In the genomic region with DNA sequence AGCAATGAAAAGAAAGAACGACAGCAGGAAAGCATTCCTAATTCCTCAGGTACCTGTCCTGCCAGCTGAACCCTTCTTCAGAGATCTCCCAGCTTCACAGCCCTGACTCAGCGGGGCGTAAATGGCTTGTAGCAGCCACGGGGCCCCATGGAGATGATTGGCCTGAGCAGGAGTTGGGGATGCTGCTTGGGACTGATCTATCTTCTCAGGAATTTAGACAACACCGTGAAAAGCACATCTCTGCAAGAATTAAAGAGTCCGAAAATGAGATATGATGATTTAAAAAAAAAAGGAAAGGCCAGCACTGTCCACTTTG, we compare ENCODE assay signal across 17 cellular contexts. TPM values are rescaled to one million over a fixed set of nuclear protein-coding genes. Genes with fewer than 3 reads are reported as not detected.
DNase-seq lines count a peak whose midpoint lies in the region; ATAC-seq and TF ChIP-seq lines count a peak whose summit lies in the region.
"Had no signal": no experiment of that assay in that cellular context is flagged by ENCODE, and none has a peak within 500 bp of the region (broad histone marks: within the 10 kb centered on the region; RNA-seq: fewer than 3 reads in every experiment).

No MANE protein-coding gene starts in this region.

- intact Hi-C loops in Right ventricle myocardium superior (cut with DNase I), result no loop called here

- POLR2A ChIA-PET in WTC11 (lab: Charles Lee), result no interaction called here

- H3K27ac Mint-ChIP-seq in WTC11 (peak overlapping the region; percentile 47; the same call in 1 of the 2 replicates), neural progenitor cell (no peak overlapping the region)
- H3K27ac Mint-ChIP-seq: CD8-positive, alpha-beta T cell had no signal

- peaks cover 34% of the 10 kb centered on the region for H3K4me1 Mint-ChIP-seq in WTC11
- H3K4me1 Mint-ChIP-seq in neural progenitor cell, result peaks cover 14% of the 10 kb centered on the region

- H3K4me1 ChIP-seq in cardiac muscle cell (ENCODE audit: low read depth) (peaks cover 38% of the 10 kb centered on the region), parathyroid adenoma (peaks cover 8% of the 10 kb centered on the region), neural progenitor cell (no peaks in the 10 kb centered on the region)

- H3K36me3 ChIP-seq in cardiac muscle cell (no peaks in the 10 kb centered on the region), parathyroid adenoma (ENCODE audit: control insufficient read depth, insufficient read depth, low read length) (no peaks in the 10 kb centered on the region), neural progenitor cell (no peaks in the 10 kb centered on the region)

- peak overlapping the region; percentile 25 for H3K4me2 ChIP-seq in parathyroid adenoma (ENCODE audit: low read length)
- no peak overlapping the region for H3K4me2 ChIP-seq in neural progenitor cell

- no peak for ATAC-seq in Right ventricle myocardium superior (ENCODE audit: poor library complexity)
- ATAC-seq in WTC11, result peak; percentile 43
- ATAC-seq in HG03520 (IDR thresholded peaks at IDR 0.05; ENCODE audit: unreplicated experiment), result no peak
- ATAC-seq in GM18498 (IDR thresholded peaks at IDR 0.05; ENCODE audit: unreplicated experiment), result no peak
- ATAC-seq: CD8-positive, alpha-beta T cell; PC-3 had no signal

- H3K36me3 Mint-ChIP-seq in WTC11 (0 out of 2 replicates have a peak, but pooled peaks cover 3% of the 10 kb centered on the region), neural progenitor cell (no peaks in the 10 kb centered on the region)
- H3K36me3 Mint-ChIP-seq: CD8-positive, alpha-beta T cell had no signal

- no peak for TF ChIP-seq CTCF in cardiac muscle cell (IDR thresholded peaks at IDR 0.05; ENCODE audit: low read depth, low read length)
- TF ChIP-seq CTCF in WTC11 (IDR thresholded peaks at IDR 0.05), result no peak
- no peak for TF ChIP-seq CTCF in parathyroid adenoma (IDR thresholded peaks at IDR 0.05)
- no peak for TF ChIP-seq CTCF in neural progenitor cell (IDR thresholded peaks at IDR 0.05)

- H3K27me3 ChIP-seq in cardiac muscle cell, result no peaks in the 10 kb centered on the region
- H3K27me3 ChIP-seq in parathyroid adenoma (ENCODE audit: control insufficient read depth, insufficient read depth, low read length), result no peaks in the 10 kb centered on the region
- H3K27me3 ChIP-seq in neural progenitor cell, result no peaks in the 10 kb centered on the region

- H3K4me3 Mint-ChIP-seq in WTC11, result no peak overlapping the region
- H3K4me3 Mint-ChIP-seq in neural progenitor cell, result no peak overlapping the region
- H3K4me3 Mint-ChIP-seq: CD8-positive, alpha-beta T cell had no signal

- H3K27me3 Mint-ChIP-seq in WTC11 (ENCODE audit: low read depth) (no peaks in the 10 kb centered on the region; the same call in 1 of the 2 replicates), neural progenitor cell (ENCODE audit: insufficient read depth, low read depth) (peaks cover 12% of the 10 kb centered on the region)

- H4K20me1 ChIP-seq in neural progenitor cell (ENCODE audit: low read depth), result no peaks in the 10 kb centered on the region

- H3K9me3 ChIP-seq in cardiac muscle cell (ENCODE audit: low read depth) (no peaks in the 10 kb centered on the region), parathyroid adenoma (ENCODE audit: control insufficient read depth, low read length) (no peaks in the 10 kb centered on the region), neural progenitor cell (ENCODE audit: low read depth) (no peaks in the 10 kb centered on the region)

- no peaks in the 10 kb centered on the region for H3F3A ChIP-seq in neural progenitor cell (ENCODE audit: low read depth)

- DNase-seq in cardiac muscle cell (ENCODE audit: low read depth in 1 of 2, low spot score in 1 of 2), result no peak
- DNase-seq in Right ventricle myocardium superior, result no peak
- no peak for DNase-seq in WTC11 (ENCODE audit: low spot score)
- peak; percentile 37 for DNase-seq in iPS-NIHi11 (ENCODE audit: low spot score)
- DNase-seq in neural progenitor cell (ENCODE audit: low spot score), result no peak
- DNase-seq: 8988T; CD8-positive, alpha-beta T cell; HCEC 1CT; NCI-H1417 treated with DMSO at 0.1 percent for 48 hours; NCI-H2029; NCI-H2171; NCI-H446 treated with DMSO at 0.1 percent for 48 hours; NCI-H748 treated with DMSO at 0.1 percent for 48 hours; PC-3 had no signal

- peak overlapping the region; percentile 92 for H3K27ac ChIP-seq in cardiac muscle cell
- H3K27ac ChIP-seq in parathyroid adenoma, result peak overlapping the region; percentile 33
- no peak overlapping the region for H3K27ac ChIP-seq in neural progenitor cell

- CTCF ChIA-PET in WTC11 (lab: Charles Lee), result interaction anchor here (0.9 to 1.6 kb wide), 3 partner anchors 24 to 113 kb away, joined by 3 to 6 read pairs (median 3); no protein-coding TSS in a partner anchor

- H3K4me3 ChIP-seq in cardiac muscle cell, result no peak overlapping the region
- peak overlapping the region; percentile 9 for H3K4me3 ChIP-seq in parathyroid adenoma (ENCODE audit: low read depth, low read length)
- H3K4me3 ChIP-seq in neural progenitor cell, result no peak overlapping the region

- H3K9ac ChIP-seq in parathyroid adenoma (no peak overlapping the region), neural progenitor cell (no peak overlapping the region)

- H2AFZ ChIP-seq in parathyroid adenoma, result peak overlapping the region; percentile 59
- H2AFZ ChIP-seq in neural progenitor cell (replicated peaks), result no peak overlapping the region

- H3K79me2 ChIP-seq in parathyroid adenoma, result no peaks in the 10 kb centered on the region
- no peaks in the 10 kb centered on the region for H3K79me2 ChIP-seq in neural progenitor cell (ENCODE audit: low read depth)

- H3K9me3 Mint-ChIP-seq in WTC11 (peaks cover 3% of the 10 kb centered on the region), neural progenitor cell (no peaks in the 10 kb centered on the region)
- H3K9me3 Mint-ChIP-seq: CD8-positive, alpha-beta T cell had no signal

TF ChIP-seq in WTC11, 78 proteins besides CTCF, POLR2A, EP300 and RAD21:
- TF ChIP-seq FOXK1 (CRISPR knock-in tag; IDR thresholded peaks at IDR 0.05), result no peak
- no peak for TF ChIP-seq NR3C1 (CRISPR knock-in tag; conservative IDR thresholded peaks at IDR 0.05; ENCODE audit: low read depth)
- TF ChIP-seq ZNF396 (CRISPR knock-in tag; IDR thresholded peaks at IDR 0.05; ENCODE audit: borderline replicate concordance), result no peak
- TF ChIP-seq RORB (CRISPR knock-in tag; IDR thresholded peaks at IDR 0.05), result no peak
- no peak for TF ChIP-seq ZNF263 (CRISPR knock-in tag; IDR thresholded peaks at IDR 0.05; ENCODE audit: low read depth)
- no peak for TF ChIP-seq GABPB1 (CRISPR knock-in tag; IDR thresholded peaks at IDR 0.05)
- no peak for TF ChIP-seq MYBL2 (CRISPR knock-in tag; IDR thresholded peaks at IDR 0.05)

RNA-seq across cellular contexts. Expression of a gene that starts 22.5 kb away (rescaled TPM):
- total RNA-seq in cardiac muscle cell, result 162 and 273 TPM in 2 replicates
- 456 and 790 TPM in 2 replicates for polyA plus RNA-seq in cardiac muscle cell
- 2,290 TPM for total RNA-seq in Right ventricle myocardium superior
- 40.2 to 44.6 TPM (median 43.9 TPM) in 3 replicates for total RNA-seq in WTC11 (2021)
- 14.7 and 21.2 TPM in 2 replicates for total RNA-seq in neural progenitor cell (ENCODE audit: low replicate concordance)
